14 cellular contexts compared by ENCODE assay signal in genomic region chr1:183739082-183739481, GRCh38.
"Had no signal": no experiment of that assay in that cellular context is flagged by ENCODE, and none has a peak within 500 bp of the region (broad histone marks: within the 10 kb centered on the region; RNA-seq: fewer than 3 reads in every experiment).

No MANE protein-coding gene starts in this region.

- H3K36me3 ChIP-seq: ovary had no signal

- H3K27ac ChIP-seq: ovary, testis, VCaP had no signal

- DNase-seq: activated CD4-positive, alpha-beta T cell treated with anti-CD3 and anti-CD28 coated beads for 48 hours; activated gamma-delta T cell; activated T-cell treated with anti-CD3 and anti-CD28 coated beads, Interleukin-2, amount 50 U/mL, for 24 hours; aorta; mesendoderm; ovary; stimulated activated CD4-positive, alpha-beta T cell treated with anti-CD3 and anti-CD28 coated beads, Interleukin-4, amount 100 ng/mL, for 1 hour; stimulated activated CD8-positive, alpha-beta memory T cell treated with anti-CD3 and anti-CD28 coated beads, Interleukin-4, amount 100 ng/mL, for 48 hours; stimulated activated naive CD8-positive, alpha-beta T cell treated with anti-CD3 and anti-CD28 coated beads, Interleukin-15, amount 100 ng/mL, for 72 hours; T-helper 1 cell; testis had no signal

- H3K27me3 ChIP-seq: heart left ventricle, ovary, testis had no signal

- H3K9me3 ChIP-seq: ovary, testis had no signal

- ATAC-seq: left lobe of liver; stimulated activated naive CD8-positive, alpha-beta T cell treated with anti-CD3 and anti-CD28 coated beads, Interleukin-15, amount 100 ng/mL, for 72 hours had no signal

- H3K4me3 ChIP-seq: heart left ventricle, ovary, testis had no signal
